In the genomic region with DNA sequence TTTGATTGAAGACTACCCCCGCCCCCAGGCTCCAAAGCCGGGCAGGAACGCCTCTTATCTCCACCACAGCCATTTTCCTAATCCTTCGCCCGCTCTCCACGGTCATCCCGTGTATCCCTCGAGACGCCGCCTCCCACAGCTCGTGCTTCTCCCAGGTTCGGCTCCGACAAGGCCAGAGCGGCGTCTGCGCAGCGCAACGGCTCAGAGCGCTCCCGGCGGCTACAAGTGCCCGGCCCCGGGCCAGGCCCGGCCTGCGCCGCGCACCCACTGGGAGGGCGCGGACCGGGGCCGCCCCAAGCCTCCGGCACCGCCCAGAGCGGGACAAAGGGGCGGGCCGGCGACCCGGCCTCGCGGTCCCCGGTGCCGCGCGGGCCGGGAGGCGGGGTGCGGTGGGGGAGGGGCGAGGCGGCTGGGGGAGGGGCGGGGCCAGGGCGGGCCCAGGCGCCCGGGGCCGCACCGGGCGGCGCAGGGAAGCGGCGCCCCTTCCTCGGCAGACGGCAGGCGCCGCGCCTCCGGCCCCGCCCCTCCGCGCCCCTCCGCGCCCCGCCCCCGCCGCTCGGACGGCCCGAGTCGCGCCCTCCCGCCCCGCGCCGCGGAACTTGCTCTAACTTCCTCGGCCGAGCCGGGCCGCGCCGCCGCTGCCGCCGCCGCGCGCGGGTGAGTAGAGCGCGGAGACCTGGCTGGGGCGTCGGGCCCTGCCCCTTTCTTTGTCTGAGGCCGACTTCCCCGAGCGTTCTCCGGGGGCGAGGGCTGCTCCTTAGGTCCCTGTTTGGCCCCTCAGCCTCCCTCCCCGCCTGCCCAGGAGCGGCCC, we compare ENCODE assay signal across 8 cellular contexts. TPM values are rescaled to one million over a fixed set of nuclear protein-coding genes. Genes with fewer than 3 reads are reported as not detected.
DNase-seq lines count a peak whose midpoint lies in the region; ATAC-seq, FAIRE-seq and TF ChIP-seq lines count a peak whose summit lies in the region.

A gene with protein sequence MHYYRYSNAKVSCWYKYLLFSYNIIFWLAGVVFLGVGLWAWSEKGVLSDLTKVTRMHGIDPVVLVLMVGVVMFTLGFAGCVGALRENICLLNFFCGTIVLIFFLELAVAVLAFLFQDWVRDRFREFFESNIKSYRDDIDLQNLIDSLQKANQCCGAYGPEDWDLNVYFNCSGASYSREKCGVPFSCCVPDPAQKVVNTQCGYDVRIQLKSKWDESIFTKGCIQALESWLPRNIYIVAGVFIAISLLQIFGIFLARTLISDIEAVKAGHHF (plus strand): TSS at position 596 of the 811 bp plus-strand sequence. CDS start 34,924 bp downstream, outside the sequence.

- no peaks in the 10 kb centered on the region for H3K36me3 ChIP-seq in HepG2 (replicated peaks in 1 of 2; ENCODE audit: control insufficient read depth in 1 of 2, insufficient read depth in 2 of 2, low read length in 2 of 2)

- peak within 1 kb of the TSS; percentile 91 for H3K4me2 ChIP-seq in HepG2 (ENCODE audit: low read depth, low read length)

- ATAC-seq in GM18498 (IDR thresholded peaks at IDR 0.05; ENCODE audit: unreplicated experiment) (peak; percentile 74), HG02938 (IDR thresholded peaks at IDR 0.05; ENCODE audit: unreplicated experiment) (peak; percentile 40), HepG2 (peak; percentile 87)

- H3K9me3 ChIP-seq in HepG2 (ENCODE audit: low read length), result no peaks in the 10 kb centered on the region

- no TSS peak for BruUV-seq in HepG2 (replicated peaks; lab: Mats Ljungman, UMichigan)

- H3K4me1 ChIP-seq in HepG2 (ENCODE audit: insufficient read depth, low read length), result peaks cover 71% of the 10 kb centered on the region

- H3K27me3 ChIP-seq in HepG2 (ENCODE audit: control insufficient read depth in 1 of 2, insufficient read depth in 2 of 2, low read length in 2 of 2), result no peaks in the 10 kb centered on the region; a peak in 1 of 5 replicates

- in situ Hi-C loops in HepG2 (cut with HindIII; ENCODE audit: extremely low pct_ligation_motif_present, low pct_unique_long_range_greater_than_20kb), result no loop called here

- WGBS in HepG2 (ENCODE audit: low lambda C conversion rate), result 2% methylated on average over 14 of the region's 107 CpGs

- peaks cover 44% of the 10 kb centered on the region for H3K79me2 ChIP-seq in HepG2 (ENCODE audit: insufficient read depth, low read length)

- CTCF ChIA-PET in HepG2 (lab: Yijun Ruan, JAX; ENCODE audit: low intra/inter-chr PET ratio, low total read pairs), result no interaction called here

- peak; percentile 16 to 54; a peak in 3 of 4 replicates for TF ChIP-seq POLR2A in HepG2 (IDR thresholded peaks at IDR 0.05; ENCODE audit: insufficient read depth in 1 of 2, low read depth in 2 of 2, low read length in 2 of 2)

- POLR2A ChIA-PET in HepG2 (lab: Yijun Ruan, JAX), result interaction anchor here (0.6 to 3.3 kb wide), 8 partner anchors 10 to 63 kb away, joined by 3 to 16 read pairs (median 6); no protein-coding TSS in a partner anchor

- H3K4me3 ChIP-seq in HepG2 (replicated peaks in 1 of 3; ENCODE audit: insufficient read depth in 1 of 3, low read depth in 2 of 3, low read length in 3 of 3), result peak within 1 kb of the TSS; percentile 89 to 99 (median 93)

- peak; percentile 95 for DNase-seq in 8988T
- peak; percentile 64 for DNase-seq in NCI-H2227 treated with DMSO at 0.1 percent for 48 hours (lab: John Stamatoyannopoulos, UW)
- DNase-seq in activated CD4-positive, alpha-beta T cell treated with anti-CD3 and anti-CD28 coated beads, Interleukin-2, amount 50 U/mL, for 24 hours (ENCODE audit: low read depth in 1 of 2, low spot score in 1 of 2), result peak; percentile 49 to 53
- peak; percentile 40 to 86 for DNase-seq in dermis microvascular lymphatic vessel endothelial cell (ENCODE audit: low read depth in 2 of 2)
- DNase-seq in HepG2 (ENCODE audit: low spot score), result peak; percentile 53
- DNase-seq in stimulated activated CD4-positive, alpha-beta T cell treated with anti-CD3 and anti-CD28 coated beads, Interleukin-4, amount 100 ng/mL, for 1 hour, result peak; percentile 77

- FAIRE-seq in HepG2 (lab: Jason Lieb, UNC), result no peak

- TF ChIP-seq EP300 in HepG2 (IDR thresholded peaks at IDR 0.05; ENCODE audit: low read depth in 2 of 2, low read length in 2 of 2) (no peak; a peak in 1 of 4 replicates), HepG2 (CRISPR knock-in tag; IDR thresholded peaks at IDR 0.05; ENCODE audit: borderline replicate concordance) (no peak)

- H3K9ac ChIP-seq in HepG2 (ENCODE audit: insufficient read depth, low read depth, low read length), result peak within 1 kb of the TSS; percentile 90

- TF ChIP-seq RAD21 in HepG2 (CRISPR knock-in tag; IDR thresholded peaks at IDR 0.05), result peak; percentile 45; the same call in 1 of the 2 replicates

- intact Hi-C loops in HepG2 (cut with micrococcal nuclease; ENCODE audit: unreplicated experiment), result no loop called here

- no peak for TF ChIP-seq CTCF in HepG2 (CRISPR knock-in tag; IDR thresholded peaks at IDR 0.05)

- peaks cover 5% of the 10 kb centered on the region; the same call in 1 of the 2 replicates for H4K20me1 ChIP-seq in HepG2 (ENCODE audit: insufficient read depth, low read length)

- H2AFZ ChIP-seq in HepG2 (ENCODE audit: low read length), result no peak within 1 kb of the TSS

- peak within 1 kb of the TSS; percentile 77 for H3K27ac ChIP-seq in HepG2 (ENCODE audit: extremely low read length, insufficient read depth, low read length)

TF ChIP-seq in HepG2, 621 proteins besides CTCF, POLR2A, EP300 and RAD21 (continues in another document):
- TF ChIP-seq ZNF850 (CRISPR knock-in tag; conservative IDR thresholded peaks at IDR 0.05) (0 out of 2 replicates have a peak, but pooled peaks have one; percentile 42), ATM (IDR thresholded peaks at IDR 0.05; ENCODE audit: borderline replicate concordance) (no peak), ZFP82 (CRISPR knock-in tag; IDR thresholded peaks at IDR 0.05; ENCODE audit: borderline replicate concordance) (0 out of 2 replicates have a peak, but pooled peaks have one; percentile 26), ZNF556 (CRISPR knock-in tag; IDR thresholded peaks at IDR 0.05; ENCODE audit: borderline replicate concordance) (no peak), ZKSCAN8 (CRISPR knock-in tag; IDR thresholded peaks at IDR 0.05; ENCODE audit: borderline replicate concordance) (no peak), GFI1 (CRISPR knock-in tag; IDR thresholded peaks at IDR 0.05; ENCODE audit: borderline replicate concordance) (peak; percentile 38; the same call in 1 of the 2 replicates), ZFY (CRISPR knock-in tag; IDR thresholded peaks at IDR 0.05) (peak; percentile 87), ZNF75D (CRISPR knock-in tag; IDR thresholded peaks at IDR 0.05; ENCODE audit: borderline replicate concordance) (no peak)
- TF ChIP-seq, protein P1, sequence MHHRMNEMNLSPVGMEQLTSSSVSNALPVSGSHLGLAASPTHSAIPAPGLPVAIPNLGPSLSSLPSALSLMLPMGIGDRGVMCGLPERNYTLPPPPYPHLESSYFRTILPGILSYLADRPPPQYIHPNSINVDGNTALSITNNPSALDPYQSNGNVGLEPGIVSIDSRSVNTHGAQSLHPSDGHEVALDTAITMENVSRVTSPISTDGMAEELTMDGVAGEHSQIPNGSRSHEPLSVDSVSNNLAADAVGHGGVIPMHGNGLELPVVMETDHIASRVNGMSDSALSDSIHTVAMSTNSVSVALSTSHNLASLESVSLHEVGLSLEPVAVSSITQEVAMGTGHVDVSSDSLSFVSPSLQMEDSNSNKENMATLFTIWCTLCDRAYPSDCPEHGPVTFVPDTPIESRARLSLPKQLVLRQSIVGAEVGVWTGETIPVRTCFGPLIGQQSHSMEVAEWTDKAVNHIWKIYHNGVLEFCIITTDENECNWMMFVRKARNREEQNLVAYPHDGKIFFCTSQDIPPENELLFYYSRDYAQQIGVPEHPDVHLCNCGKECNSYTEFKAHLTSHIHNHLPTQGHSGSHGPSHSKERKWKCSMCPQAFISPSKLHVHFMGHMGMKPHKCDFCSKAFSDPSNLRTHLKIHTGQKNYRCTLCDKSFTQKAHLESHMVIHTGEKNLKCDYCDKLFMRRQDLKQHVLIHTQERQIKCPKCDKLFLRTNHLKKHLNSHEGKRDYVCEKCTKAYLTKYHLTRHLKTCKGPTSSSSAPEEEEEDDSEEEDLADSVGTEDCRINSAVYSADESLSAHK (CRISPR knock-in tag; IDR thresholded peaks at IDR 0.05; ENCODE audit: borderline replicate concordance), result no peak

RNA-seq across cellular contexts. Expression of the gene that starts here (rescaled TPM):
- total RNA-seq in dermis microvascular lymphatic vessel endothelial cell (49.9 and 96.0 TPM in 2 replicates), HepG2 (2016; rRNA removed; fragmentation: Illumina TruSeq; extraction: Trizol) (17.4 and 24.1 TPM in 2 replicates)
- total RNA-seq in HepG2 (2016; cell fraction: cytosol; rRNA removed; fragmentation: Illumina TruSeq; extraction: Trizol; ENCODE audit: low read depth), result 5.0 and 6.4 TPM in 2 replicates
- total RNA-seq in HepG2 (2016; cell fraction: insoluble cytoplasmic fraction; rRNA removed; fragmentation: Illumina TruSeq; extraction: Trizol), result 16.0 and 24.8 TPM in 2 replicates
- total RNA-seq in HepG2 (2016; cell fraction: membrane; rRNA removed; fragmentation: Illumina TruSeq; extraction: Trizol), result 15.7 and 18.1 TPM in 2 replicates
- total RNA-seq in HepG2 (2016; cell fraction: nucleus; rRNA removed; fragmentation: Illumina TruSeq; extraction: Trizol), result 28.9 and 38.5 TPM in 2 replicates
- polyA plus RNA-seq in HepG2 (2011; rRNA removed), result 73.8 and 80.6 TPM in 2 replicates
- 66.9 and 68.7 TPM in 2 replicates for polyA plus RNA-seq in HepG2 (2011; cell fraction: cytosol; rRNA removed)
- polyA plus RNA-seq in HepG2 (2011; cell fraction: nucleus; rRNA removed), result 64.3 and 75.0 TPM in 2 replicates
- polyA plus RNA-seq in HepG2 (2012), result 36.4 and 39.6 TPM in 2 replicates
- 6.7 and 7.8 TPM in 2 replicates for polyA plus RNA-seq in HepG2 (2016; cell fraction: cytosol; fragmentation: Illumina TruSeq; extraction: Trizol; ENCODE audit: low read depth)
- polyA plus RNA-seq in HepG2 (2016; cell fraction: insoluble cytoplasmic fraction; fragmentation: Illumina TruSeq; extraction: Trizol; ENCODE audit: low read depth), result 19.6 and 25.9 TPM in 2 replicates
- polyA plus RNA-seq in HepG2 (2016; cell fraction: membrane; fragmentation: Illumina TruSeq; extraction: Trizol; ENCODE audit: low read depth), result 15.4 and 16.2 TPM in 2 replicates
- 59.1 and 62.2 TPM in 2 replicates for polyA plus RNA-seq in HepG2 (2016; cell fraction: nucleus; fragmentation: Illumina TruSeq; extraction: Trizol; ENCODE audit: insufficient read depth, low read depth)
- polyA minus RNA-seq in HepG2 (2011; rRNA and poly(A)+ RNA removed; ENCODE audit: low replicate concordance), result 22.0 and 139 TPM in 2 replicates
- polyA minus RNA-seq in HepG2 (2011; cell fraction: cytosol; rRNA and poly(A)+ RNA removed), result 48.1 and 54.0 TPM in 2 replicates
- polyA minus RNA-seq in HepG2 (2011; cell fraction: nucleus; rRNA and poly(A)+ RNA removed), result 39.9 and 48.0 TPM in 2 replicates

Comparison
In these comparisons a context has a peak if more than half of its experiments do, and no peak if none do; other contexts are left out.
1. Peak in every context shown above with its lines: DNase-seq, ATAC-seq, H3K4me3 ChIP-seq and H3K27ac ChIP-seq.